ENCODE assay signal across 10 cellular contexts in genomic region chr3:150599611-150600297, GRCh38. TPM values are rescaled to one million over a fixed set of nuclear protein-coding genes. Genes with fewer than 3 reads are reported as not detected.
DNase-seq lines count a peak whose midpoint lies in the region; ATAC-seq and TF ChIP-seq lines count a peak whose summit lies in the region.
"Had no signal": no experiment of that assay in that cellular context is flagged by ENCODE, and none has a peak within 500 bp of the region (broad histone marks: within the 10 kb centered on the region; RNA-seq: fewer than 3 reads in every experiment).

No MANE protein-coding gene starts in this region.

- CTCF ChIA-PET in SK-N-SH (lab: Yijun Ruan, JAX): no interaction called here

- no peak for TF ChIP-seq RAD21 in SK-N-SH (IDR thresholded peaks at IDR 0.05; ENCODE audit: low read length)

- no peaks in the 10 kb centered on the region for H3K9me2 ChIP-seq in SK-N-SH

- H3K4me2 ChIP-seq in SK-N-SH: peak overlapping the region; percentile 53

- ATAC-seq in HG02678 (IDR thresholded peaks at IDR 0.05; ENCODE audit: unreplicated experiment) (peak; percentile 16), HG02840 (IDR thresholded peaks at IDR 0.05; ENCODE audit: low FRiP score, unreplicated experiment) (no peak)
- ATAC-seq in natural killer cell treated with Interleukin-12 subunit alpha and Interleukin-12 subunit beta and Interleukin-15 and Interleukin-18, amount 100 ng/mL, for 72 hours: no peak

- no peak overlapping the region for H3K4me3 Mint-ChIP-seq in natural killer cell treated with Interleukin-12 subunit alpha and Interleukin-12 subunit beta and Interleukin-15 and Interleukin-18, amount 100 ng/mL, for 72 hours
- H3K4me3 Mint-ChIP-seq: activated naive CD8-positive, alpha-beta T cell treated with anti-CD3 and anti-CD28 coated beads, Interleukin-2, amount 10 ng/mL, durations not matched to agents 7 days and 5 days had no signal

- H3K27me3 Mint-ChIP-seq in natural killer cell treated with Interleukin-12 subunit alpha and Interleukin-12 subunit beta and Interleukin-15 and Interleukin-18, amount 100 ng/mL, for 72 hours: no peaks in the 10 kb centered on the region
- H3K27me3 Mint-ChIP-seq: activated naive CD8-positive, alpha-beta T cell treated with anti-CD3 and anti-CD28 coated beads, Interleukin-2, amount 10 ng/mL, durations not matched to agents 7 days and 5 days had no signal

- H3K4me3 ChIP-seq in SK-N-SH (ENCODE audit: low read depth in 2 of 2, low read length in 1 of 2): no peak overlapping the region
- peak overlapping the region; percentile 9 for H3K4me3 ChIP-seq in iPS-15b (ENCODE audit: low read depth, low read length)

- H3K36me3 ChIP-seq in SK-N-SH (replicated peaks in 1 of 2; ENCODE audit: control insufficient read depth in 1 of 2, insufficient read depth in 2 of 2, low read length in 1 of 2) (no peaks in the 10 kb centered on the region), iPS-15b (ENCODE audit: control insufficient read depth, insufficient read depth, low read length) (no peaks in the 10 kb centered on the region)

- TF ChIP-seq EP300 in SK-N-SH (IDR thresholded peaks at IDR 0.05; ENCODE audit: borderline replicate concordance in 1 of 2, low read depth in 1 of 2, low read length in 1 of 2): no peak; a peak in 1 of 4 replicates

- H3K27ac Mint-ChIP-seq in natural killer cell treated with Interleukin-12 subunit alpha and Interleukin-12 subunit beta and Interleukin-15 and Interleukin-18, amount 100 ng/mL, for 72 hours: no peak overlapping the region
- H3K27ac Mint-ChIP-seq: activated naive CD8-positive, alpha-beta T cell treated with anti-CD3 and anti-CD28 coated beads, Interleukin-2, amount 10 ng/mL, durations not matched to agents 7 days and 5 days had no signal

- H3K9me3 ChIP-seq in SK-N-SH (no peaks in the 10 kb centered on the region), iPS-15b (ENCODE audit: control insufficient read depth, insufficient read depth, low read length) (no peaks in the 10 kb centered on the region)

- H4K20me1 ChIP-seq in SK-N-SH (ENCODE audit: insufficient read depth): no peaks in the 10 kb centered on the region

- H3K36me3 Mint-ChIP-seq in natural killer cell treated with Interleukin-12 subunit alpha and Interleukin-12 subunit beta and Interleukin-15 and Interleukin-18, amount 100 ng/mL, for 72 hours: no peaks in the 10 kb centered on the region

- peak; percentile 88 for DNase-seq in Daoy (ENCODE audit: low read depth)
- no peak for DNase-seq in SK-N-SH
- no peak for DNase-seq in natural killer cell treated with Interleukin-12 subunit alpha and Interleukin-12 subunit beta and Interleukin-15 and Interleukin-18, amount 100 ng/mL, for 72 hours (ENCODE audit: low spot score)
- no peak for DNase-seq in pons (ENCODE audit: low spot score)
- no peak for DNase-seq in kidney glomerular epithelial cell (lab: John Stamatoyannopoulos, UW)
- DNase-seq: activated naive CD8-positive, alpha-beta T cell treated with anti-CD3 and anti-CD28 coated beads, Interleukin-2, amount 10 ng/mL, durations not matched to agents 7 days and 5 days; NCI-H526 treated with DMSO at 0.1 percent for 48 hours had no signal

- no peaks in the 10 kb centered on the region for H3K27me3 ChIP-seq in SK-N-SH (ENCODE audit: insufficient read depth)
- H3K27me3 ChIP-seq in iPS-15b (ENCODE audit: control insufficient read depth, insufficient read depth, low read length): no peaks in the 10 kb centered on the region

- H3K79me2 ChIP-seq in SK-N-SH (ENCODE audit: insufficient read depth): peaks cover 56% of the 10 kb centered on the region

- peaks cover 22 to 41% of the 10 kb centered on the region in 2 donors for H3K4me1 Mint-ChIP-seq in natural killer cell treated with Interleukin-12 subunit alpha and Interleukin-12 subunit beta and Interleukin-15 and Interleukin-18, amount 100 ng/mL, for 72 hours (ENCODE audit: low read depth in 2 of 2)

- peak overlapping the region in 1 of 2 experiments; percentile 78; a peak in 2 of 4 replicates for H3K27ac ChIP-seq in SK-N-SH (ENCODE audit: low read depth in 2 of 2, low read length in 1 of 2)

- no peak for TF ChIP-seq CTCF in SK-N-SH (IDR thresholded peaks at IDR 0.05)

- POLR2A ChIA-PET in SK-N-SH (lab: Yijun Ruan, JAX): no interaction called here

- H3K4me1 ChIP-seq in SK-N-SH (ENCODE audit: control insufficient read depth in 1 of 2, insufficient read depth in 2 of 2, low read depth in 1 of 2, low read length in 1 of 2) (peaks cover 0 to 20% of the 10 kb centered on the region in 2 experiments; a peak in 3 of 4 replicates), iPS-15b (ENCODE audit: control insufficient read depth, insufficient read depth, low read length) (peaks cover 12% of the 10 kb centered on the region)

- 51% methylated on average over 4 of the region's 4 CpGs for WGBS in SK-N-SH (ENCODE audit: low lambda C conversion rate)

- H3K9me3 Mint-ChIP-seq in natural killer cell treated with Interleukin-12 subunit alpha and Interleukin-12 subunit beta and Interleukin-15 and Interleukin-18, amount 100 ng/mL, for 72 hours: no peaks in the 10 kb centered on the region
- H3K9me3 Mint-ChIP-seq: activated naive CD8-positive, alpha-beta T cell treated with anti-CD3 and anti-CD28 coated beads, Interleukin-2, amount 10 ng/mL, durations not matched to agents 7 days and 5 days had no signal

- peaks cover 33% of the 10 kb centered on the region for H3F3A ChIP-seq in SK-N-SH (replicated peaks; ENCODE audit: insufficient read depth)

- H2AFZ ChIP-seq in SK-N-SH (ENCODE audit: low read depth): no peak overlapping the region

- H3K9ac ChIP-seq in SK-N-SH (peak overlapping the region; percentile 16; the same call in 1 of the 2 replicates), iPS-15b (ENCODE audit: low read depth, low read length) (no peak overlapping the region)

TF ChIP-seq in SK-N-SH, 30 proteins besides CTCF, POLR2A, EP300 and RAD21:
- TF ChIP-seq GATA2 (CRISPR knock-in tag; IDR thresholded peaks at IDR 0.05) (no peak), FOSL2 (IDR thresholded peaks at IDR 0.05; ENCODE audit: borderline replicate concordance, low read depth) (peak; percentile 62), TEAD4 (IDR thresholded peaks at IDR 0.05; ENCODE audit: borderline replicate concordance, insufficient read depth) (0 out of 2 replicates have a peak, but pooled peaks have one; percentile 43), GABPA (IDR thresholded peaks at IDR 0.05; ENCODE audit: low read depth) (no peak), JUND (IDR thresholded peaks at IDR 0.05) (peak; percentile 57; the same call in 1 of the 2 replicates), NFIC (IDR thresholded peaks at IDR 0.05; ENCODE audit: borderline replicate concordance) (peak; percentile 33; the same call in 1 of the 2 replicates), USF1 (IDR thresholded peaks at IDR 0.05; ENCODE audit: borderline replicate concordance, low read depth) (no peak), TCF12 (IDR thresholded peaks at IDR 0.05) (peak; percentile 49)

RNA-seq across cellular contexts. Expression of gene SELENOT, which starts 3.4 kb away (rescaled TPM):
- total RNA-seq in Daoy (2014; rRNA removed; shearing (Covaris generic)): 201 and 204 TPM in 2 replicates
- 143 and 247 TPM in 2 replicates for polyA plus RNA-seq in SK-N-SH (2012; rRNA removed)
- polyA plus RNA-seq in SK-N-SH (2012; cell fraction: cytosol; rRNA removed): 180 and 198 TPM in 2 replicates
- 37.8 and 70.8 TPM in 2 replicates for polyA plus RNA-seq in SK-N-SH (2012; cell fraction: nucleus; rRNA removed)
- 100 to 1,000 TPM in 1 of 2 donors, 10 to 100 TPM in 1; 72.4 to 147 TPM for total RNA-seq in natural killer cell treated with Interleukin-12 subunit alpha and Interleukin-12 subunit beta and Interleukin-15 and Interleukin-18, amount 100 ng/mL, for 72 hours

RNA-seq across cellular contexts. Expression of gene EIF2A, which starts 53.2 kb away (rescaled TPM):
- total RNA-seq in Daoy (2014; rRNA removed; shearing (Covaris generic)): 228 and 245 TPM in 2 replicates
- 67.0 and 72.7 TPM in 2 replicates for polyA plus RNA-seq in SK-N-SH (2012; rRNA removed)
- 83.0 and 110 TPM in 2 replicates for polyA plus RNA-seq in SK-N-SH (2012; cell fraction: cytosol; rRNA removed)
- 35.4 and 70.9 TPM in 2 replicates for polyA plus RNA-seq in SK-N-SH (2012; cell fraction: nucleus; rRNA removed)
- 100 to 1,000 TPM in 1 of 2 donors, 10 to 100 TPM in 1; 98.0 to 114 TPM for total RNA-seq in natural killer cell treated with Interleukin-12 subunit alpha and Interleukin-12 subunit beta and Interleukin-15 and Interleukin-18, amount 100 ng/mL, for 72 hours

RNA-seq across cellular contexts. Expression of gene SERP1, which starts 53.5 kb away (rescaled TPM):
- 375 and 487 TPM in 2 replicates for total RNA-seq in Daoy (2014; rRNA removed; shearing (Covaris generic))
- 61.7 and 77.4 TPM in 2 replicates for polyA plus RNA-seq in SK-N-SH (2012; rRNA removed)
- polyA plus RNA-seq in SK-N-SH (2012; cell fraction: cytosol; rRNA removed): 60.7 and 61.4 TPM in 2 replicates
- 77.7 and 128 TPM in 2 replicates for polyA plus RNA-seq in SK-N-SH (2012; cell fraction: nucleus; rRNA removed)
- 100 to 1,000 TPM; 104 to 148 TPM for total RNA-seq in natural killer cell treated with Interleukin-12 subunit alpha and Interleukin-12 subunit beta and Interleukin-15 and Interleukin-18, amount 100 ng/mL, for 72 hours
